13 cellular contexts compared by ENCODE assay signal in the genomic region with DNA sequence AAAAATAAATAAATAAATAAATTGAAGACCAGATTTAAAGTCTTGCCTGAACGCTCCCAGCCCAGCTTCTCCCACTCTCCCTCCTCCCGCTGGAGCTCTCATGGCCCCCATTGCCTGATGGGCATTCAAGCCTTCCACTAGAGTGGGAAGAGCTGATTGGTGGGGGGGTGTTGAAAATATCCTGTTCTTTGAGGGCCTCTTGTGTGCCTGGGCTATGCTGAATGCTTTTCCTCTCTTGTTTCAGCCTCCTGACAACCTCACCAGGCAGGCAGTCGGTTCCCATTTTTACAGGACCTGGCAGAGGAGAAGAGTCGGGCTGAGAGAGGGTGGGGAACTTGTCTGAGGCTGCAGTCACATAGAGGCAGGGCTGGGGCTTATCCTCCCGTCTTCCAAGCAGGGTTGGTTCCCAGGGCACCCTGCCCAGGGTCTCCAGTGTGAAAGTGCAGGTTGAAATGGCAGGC. TPM values are rescaled to one million over a fixed set of nuclear protein-coding genes. Genes with fewer than 3 reads are reported as not detected.
DNase-seq lines count a peak whose midpoint lies in the region; ATAC-seq and TF ChIP-seq lines count a peak whose summit lies in the region.
"Had no signal": no experiment of that assay in that cellular context is flagged by ENCODE, and none has a peak within 500 bp of the region (broad histone marks: within the 10 kb centered on the region; RNA-seq: fewer than 3 reads in every experiment).

No MANE protein-coding gene starts in this region.

- DNase-seq in activated effector memory CD4-positive, alpha-beta T cell treated with anti-CD3 and anti-CD28 coated beads, Interleukin-2, amount 50 U/mL, for 16 hours: peak; percentile 47
- no peak for DNase-seq in activated effector memory CD4-positive, alpha-beta T cell treated with Interleukin-2 at 50 U/mL for 16 hours
- no peak for DNase-seq in activated naive CD8-positive, alpha-beta T cell treated with anti-CD3 and anti-CD28 coated beads for 36 hours
- DNase-seq in left lung: no peak
- no peak for DNase-seq in type B pancreatic cell (ENCODE audit: extremely low spot score, unreplicated experiment)
- no peak for DNase-seq in activated gamma-delta T cell treated with Interleukin-2 at 50 U/mL for 16 hours
- DNase-seq in stimulated activated naive CD8-positive, alpha-beta T cell treated with anti-CD3 and anti-CD28 coated beads, Interleukin-15, amount 100 ng/mL, for 72 hours: no peak
- DNase-seq: activated CD4-positive, alpha-beta T cell treated with anti-CD3 and anti-CD28 coated beads for 36 hours; brain microvascular endothelial cell; NCI-H345; stimulated activated CD4-positive, alpha-beta T cell treated with anti-CD3 and anti-CD28 coated beads, Interleukin-15, amount 100 ng/mL, for 24 hours had no signal

- peaks cover 4% of the 10 kb centered on the region for H3K9me3 Mint-ChIP-seq in activated naive CD8-positive, alpha-beta T cell treated with anti-CD3 and anti-CD28 coated beads for 36 hours
- H3K9me3 Mint-ChIP-seq in type B pancreatic cell: no peaks in the 10 kb centered on the region
- H3K9me3 Mint-ChIP-seq in stimulated activated naive CD8-positive, alpha-beta T cell treated with anti-CD3 and anti-CD28 coated beads, Interleukin-15, amount 100 ng/mL, for 72 hours: peaks cover 0 to 13% of the 10 kb centered on the region in 2 donors

- no peaks in the 10 kb centered on the region for H3K36me3 ChIP-seq in left lung
- H3K36me3 ChIP-seq: brain microvascular endothelial cell, thoracic aorta had no signal

- H3K27ac ChIP-seq in left lung: peak overlapping the region in 1 of 2 donors; percentile 11
- H3K27ac ChIP-seq: brain microvascular endothelial cell, thoracic aorta had no signal

- ATAC-seq in left lung: peak; percentile 12
- no peak for ATAC-seq in GM21526 (IDR thresholded peaks at IDR 0.05; ENCODE audit: low FRiP score, unreplicated experiment)
- ATAC-seq in stimulated activated naive CD8-positive, alpha-beta T cell treated with anti-CD3 and anti-CD28 coated beads, Interleukin-15, amount 100 ng/mL, for 72 hours: no peak
- ATAC-seq: activated CD4-positive, alpha-beta T cell treated with anti-CD3 and anti-CD28 coated beads for 36 hours had no signal

- no peak overlapping the region for H3K4me3 ChIP-seq in left lung
- H3K4me3 ChIP-seq: thoracic aorta had no signal

- no peaks in the 10 kb centered on the region for H3K9me3 ChIP-seq in left lung
- H3K9me3 ChIP-seq: thoracic aorta had no signal

- peak overlapping the region; percentile 32 for H3K27ac Mint-ChIP-seq in activated naive CD8-positive, alpha-beta T cell treated with anti-CD3 and anti-CD28 coated beads for 36 hours
- peak overlapping the region; percentile 67 for H3K27ac Mint-ChIP-seq in type B pancreatic cell
- peak overlapping the region in 1 of 2 donors; percentile 77 for H3K27ac Mint-ChIP-seq in stimulated activated naive CD8-positive, alpha-beta T cell treated with anti-CD3 and anti-CD28 coated beads, Interleukin-15, amount 100 ng/mL, for 72 hours
- H3K27ac Mint-ChIP-seq: activated CD4-positive, alpha-beta T cell treated with anti-CD3 and anti-CD28 coated beads for 36 hours had no signal

- no peaks in the 10 kb centered on the region for H3K27me3 ChIP-seq in left lung
- H3K27me3 ChIP-seq: brain microvascular endothelial cell had no signal

- peaks cover 31% of the 10 kb centered on the region for H3K4me1 Mint-ChIP-seq in activated naive CD8-positive, alpha-beta T cell treated with anti-CD3 and anti-CD28 coated beads for 36 hours
- H3K4me1 Mint-ChIP-seq in type B pancreatic cell (ENCODE audit: unreplicated experiment): peaks cover 42% of the 10 kb centered on the region
- peaks cover 66% of the 10 kb centered on the region for H3K4me1 Mint-ChIP-seq in stimulated activated naive CD8-positive, alpha-beta T cell treated with anti-CD3 and anti-CD28 coated beads, Interleukin-15, amount 100 ng/mL, for 72 hours

- H3K27me3 Mint-ChIP-seq in activated naive CD8-positive, alpha-beta T cell treated with anti-CD3 and anti-CD28 coated beads for 36 hours: no peaks in the 10 kb centered on the region
- no peaks in the 10 kb centered on the region for H3K27me3 Mint-ChIP-seq in type B pancreatic cell
- H3K27me3 Mint-ChIP-seq in stimulated activated naive CD8-positive, alpha-beta T cell treated with anti-CD3 and anti-CD28 coated beads, Interleukin-15, amount 100 ng/mL, for 72 hours: no peaks in the 10 kb centered on the region

- TF ChIP-seq CTCF in left lung (IDR thresholded peaks at IDR 0.05) (no peak), type B pancreatic cell (conservative IDR thresholded peaks at IDR 0.05) (no peak)

- intact Hi-C loops in left lung (cut with DNase I): no loop called here

- H3K4me1 ChIP-seq in left lung: peaks cover 13 to 16% of the 10 kb centered on the region in 2 donors

- no peak overlapping the region for H3K4me3 Mint-ChIP-seq in activated naive CD8-positive, alpha-beta T cell treated with anti-CD3 and anti-CD28 coated beads for 36 hours
- H3K4me3 Mint-ChIP-seq in type B pancreatic cell: peak overlapping the region; percentile 64
- no peak overlapping the region for H3K4me3 Mint-ChIP-seq in stimulated activated naive CD8-positive, alpha-beta T cell treated with anti-CD3 and anti-CD28 coated beads, Interleukin-15, amount 100 ng/mL, for 72 hours
- H3K4me3 Mint-ChIP-seq: activated CD4-positive, alpha-beta T cell treated with anti-CD3 and anti-CD28 coated beads for 36 hours had no signal

- peaks cover 3% of the 10 kb centered on the region for H3K36me3 Mint-ChIP-seq in activated naive CD8-positive, alpha-beta T cell treated with anti-CD3 and anti-CD28 coated beads for 36 hours
- peaks cover 4% of the 10 kb centered on the region for H3K36me3 Mint-ChIP-seq in type B pancreatic cell

RNA-seq across cellular contexts. Expression of a gene that starts 59.2 kb away (rescaled TPM):
- total RNA-seq in activated naive CD8-positive, alpha-beta T cell treated with anti-CD3 and anti-CD28 coated beads for 36 hours: 10 to 100 TPM; 62.8 to 65.4 TPM
- total RNA-seq in left lung: 10 to 100 TPM; 33.0 to 35.2 TPM
- 69.5 and 129 TPM in 2 replicates for total RNA-seq in type B pancreatic cell (ENCODE audit: low replicate concordance)
